In the genomic region with DNA sequence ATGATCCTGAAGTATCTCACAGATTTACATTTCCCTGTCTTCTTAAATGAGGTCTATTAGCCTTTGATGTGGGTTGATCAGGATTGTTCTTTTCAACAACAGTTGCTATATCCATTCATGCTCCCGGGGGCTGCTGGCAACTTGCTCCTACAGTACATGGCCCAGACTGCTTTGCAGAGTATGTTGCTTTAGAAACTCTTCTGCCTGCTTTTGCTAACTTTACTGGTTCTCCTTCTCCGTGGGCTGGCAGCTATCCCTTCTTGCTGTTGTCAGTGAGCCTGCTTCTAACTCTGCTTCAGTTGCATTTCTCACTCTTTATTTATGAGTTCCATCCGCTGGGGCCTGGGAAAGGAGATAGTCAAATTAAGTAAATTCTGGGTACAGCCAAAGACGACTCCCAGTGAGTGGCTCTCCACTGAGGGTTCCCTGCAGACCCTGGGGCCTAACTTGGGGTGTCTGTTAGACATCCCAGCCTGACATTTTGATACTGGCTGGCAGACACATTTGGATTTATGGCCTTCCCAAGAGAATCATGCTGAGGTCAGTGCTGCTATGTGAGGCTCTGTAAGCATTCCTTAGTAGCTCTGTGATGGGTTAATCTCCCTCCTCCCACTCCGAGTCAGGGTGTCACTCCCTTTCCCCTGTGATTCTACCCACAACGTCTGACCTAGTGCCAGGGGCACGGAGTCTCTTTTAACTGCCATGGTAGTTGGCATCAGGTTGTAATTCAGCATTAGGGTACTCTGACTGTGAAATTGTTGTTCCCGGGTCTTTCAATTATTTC, we compare ENCODE assay signal across 10 cellular contexts.
A peak's percentile ranks its signal among the peaks of the same experiment; 100 is the strongest.
DNase-seq lines count a peak whose midpoint lies in the region; ATAC-seq, FAIRE-seq and TF ChIP-seq lines count a peak whose summit lies in the region.
"Had no signal": no experiment of that assay in that cellular context is flagged by ENCODE, and none has a peak within 500 bp of the region (broad histone marks: within the 10 kb centered on the region; RNA-seq: fewer than 3 reads in every experiment).

No MANE protein-coding gene starts in this region.

- peak overlapping the region; percentile 86; the same call in 1 of the 3 replicates for H2BK15ac ChIP-seq in IMR-90 (ENCODE audit: low read depth, low read length)

- no peak overlapping the region for H3K9ac ChIP-seq in IMR-90 (ENCODE audit: low read depth, low read length)
- H3K9ac ChIP-seq in HepG2 (ENCODE audit: insufficient read depth, low read depth, low read length): no peak overlapping the region
- H3K9ac ChIP-seq in MM.1S (ENCODE audit: low read length): no peak overlapping the region

- intact Hi-C loops in IMR-90 (cut with micrococcal nuclease) (no loop called here), HepG2 (cut with micrococcal nuclease; ENCODE audit: unreplicated experiment) (no loop called here), thyroid gland (cut with DNase I) (no loop called here)

- peak overlapping the region; percentile 46 for H3K23ac ChIP-seq in IMR-90 (ENCODE audit: low read depth, low read length)

- ATAC-seq in IMR-90 (ENCODE audit: low read depth): peak; percentile 55
- ATAC-seq in HepG2: no peak
- ATAC-seq in activated T-helper 17 cell treated with anti-CD3 and anti-CD28 coated beads, Interleukin-2, amount 50 U/mL, for 72 hours (replicated peaks): no peak

- H3K56ac ChIP-seq in IMR-90 (ENCODE audit: extremely low read depth, insufficient read depth, low read length): no peak overlapping the region; the same call in 1 of the 2 replicates

- CTCF ChIA-PET in IMR-90 (lab: Yijun Ruan, JAX): interaction anchor here (0.6 kb wide), 1 partner anchor 10 kb away, joined by 11 read pairs; no protein-coding TSS in a partner anchor
- CTCF ChIA-PET in HepG2 (lab: Yijun Ruan, JAX; ENCODE audit: low intra/inter-chr PET ratio, low total read pairs): no interaction called here

- H3K27ac Mint-ChIP-seq in activated T-helper 17 cell treated with anti-CD3 and anti-CD28 coated beads, Interleukin-2, amount 50 U/mL, for 72 hours: no peak overlapping the region
- H3K27ac Mint-ChIP-seq: activated naive CD8-positive, alpha-beta T cell treated with anti-CD3 and anti-CD28 coated beads for 36 hours had no signal

- H2AK9ac ChIP-seq in IMR-90 (replicated peaks; ENCODE audit: low read depth, low read length, poor library complexity): peak overlapping the region; percentile 30

- no peaks in the 10 kb centered on the region for H3K9me3 ChIP-seq in IMR-90 (ENCODE audit: control insufficient read depth, insufficient read depth, low read length)
- no peaks in the 10 kb centered on the region for H3K9me3 ChIP-seq in HepG2 (ENCODE audit: low read length)
- H3K9me3 ChIP-seq in thyroid gland: no peaks in the 10 kb centered on the region
- no peaks in the 10 kb centered on the region for H3K9me3 ChIP-seq in MM.1S (replicated peaks; ENCODE audit: insufficient read depth, low read length)

- TF ChIP-seq RAD21 in IMR-90 (IDR thresholded peaks at IDR 0.05; ENCODE audit: low read length): no peak
- no peak for TF ChIP-seq RAD21 in HepG2 (CRISPR knock-in tag; IDR thresholded peaks at IDR 0.05)

- peak overlapping the region; percentile 13; the same call in 1 of the 2 replicates for H3K27ac ChIP-seq in IMR-90 (ENCODE audit: insufficient read depth, low read length)
- no peak overlapping the region for H3K27ac ChIP-seq in HepG2 (ENCODE audit: extremely low read length, insufficient read depth, low read length)
- H3K27ac ChIP-seq in thyroid gland: peak overlapping the region; percentile 44 to 72 (median 46)
- no peak overlapping the region for H3K27ac ChIP-seq in MM.1S (ENCODE audit: low read length)

- DNase-seq in IMR-90 (peak; percentile 70), cardiac fibroblast (ENCODE audit: low read depth in 2 of 2) (peak; percentile 60 to 76), HepG2 (ENCODE audit: low spot score) (no peak), thyroid gland (peak in 1 of 2 donors; percentile 44), MM.1S (no peak), NCI-H1092 (lab: John Stamatoyannopoulos, UW) (no peak), T-helper 9 cell (no peak)
- DNase-seq: activated naive CD8-positive, alpha-beta T cell treated with anti-CD3 and anti-CD28 coated beads for 36 hours; NCI-H146 had no signal

- H3K79me2 ChIP-seq in HepG2 (ENCODE audit: insufficient read depth, low read length): peaks cover 2% of the 10 kb centered on the region
- no peaks in the 10 kb centered on the region for H3K79me2 ChIP-seq in MM.1S (ENCODE audit: low read length)

- dilution Hi-C loops in IMR-90 (cut with HindIII; ENCODE audit: low sequenced_read_pairs, unreplicated experiment): no loop called here

- TF ChIP-seq CTCF in IMR-90 (conservative IDR thresholded peaks at IDR 0.05; ENCODE audit: low read depth, low read length): no peak
- TF ChIP-seq CTCF in cardiac fibroblast (IDR thresholded peaks at IDR 0.05; ENCODE audit: low read depth, low read length): no peak
- TF ChIP-seq CTCF in HepG2 (CRISPR knock-in tag; IDR thresholded peaks at IDR 0.05): no peak
- no peak for TF ChIP-seq CTCF in thyroid gland (IDR thresholded peaks at IDR 0.05)
- TF ChIP-seq CTCF in MM.1S (IDR thresholded peaks at IDR 0.05; ENCODE audit: low read length): no peak

- H2BK20ac ChIP-seq in IMR-90 (ENCODE audit: low read depth, low read length): peak overlapping the region; percentile 76; the same call in 1 of the 2 replicates

- H4K91ac ChIP-seq in IMR-90 (ENCODE audit: insufficient read depth, low read depth, low read length): peak overlapping the region; percentile 58

- no peaks in the 10 kb centered on the region for H3K27me3 ChIP-seq in IMR-90 (ENCODE audit: control insufficient read depth, insufficient read depth, low read length)
- H3K27me3 ChIP-seq in HepG2 (ENCODE audit: control insufficient read depth in 1 of 2, insufficient read depth in 2 of 2, low read length in 2 of 2): no peaks in the 10 kb centered on the region
- no peaks in the 10 kb centered on the region for H3K27me3 ChIP-seq in thyroid gland
- no peaks in the 10 kb centered on the region for H3K27me3 ChIP-seq in MM.1S (replicated peaks; ENCODE audit: insufficient read depth, low read length)

- H4K20me1 ChIP-seq in IMR-90 (ENCODE audit: insufficient read depth, low read length): no peaks in the 10 kb centered on the region
- no peaks in the 10 kb centered on the region for H4K20me1 ChIP-seq in HepG2 (ENCODE audit: insufficient read depth, low read length)
- H4K20me1 ChIP-seq in MM.1S (ENCODE audit: insufficient read depth, low read length): no peaks in the 10 kb centered on the region

- H3K4me2 ChIP-seq in IMR-90 (ENCODE audit: low read depth, low read length) (peak overlapping the region; percentile 11; the same call in 1 of the 2 replicates), HepG2 (ENCODE audit: low read depth, low read length) (no peak overlapping the region), MM.1S (ENCODE audit: low read depth, low read length) (no peak overlapping the region)

- H3K36me3 ChIP-seq in IMR-90 (ENCODE audit: control insufficient read depth, insufficient read depth, low read length) (no peaks in the 10 kb centered on the region), HepG2 (replicated peaks in 1 of 2; ENCODE audit: control insufficient read depth in 1 of 2, insufficient read depth in 2 of 2, low read length in 2 of 2) (no peaks in the 10 kb centered on the region; a peak in 1 of 5 replicates), thyroid gland (no peaks in the 10 kb centered on the region), MM.1S (replicated peaks; ENCODE audit: insufficient read depth, low read length) (no peaks in the 10 kb centered on the region)

- peak overlapping the region; percentile 0 for H2BK5ac ChIP-seq in IMR-90 (ENCODE audit: low read depth, low read length, poor library complexity, severe bottlenecking)

- H3K4ac ChIP-seq in IMR-90 (ENCODE audit: low read depth, low read length): peak overlapping the region; percentile 65

- peaks cover 9% of the 10 kb centered on the region for H3K9me1 ChIP-seq in IMR-90 (ENCODE audit: insufficient read depth, low read length)

- no peaks in the 10 kb centered on the region for H3K36me3 Mint-ChIP-seq in activated T-helper 17 cell treated with anti-CD3 and anti-CD28 coated beads, Interleukin-2, amount 50 U/mL, for 72 hours (ENCODE audit: low read depth)

- peaks cover 5% of the 10 kb centered on the region for H3F3A ChIP-seq in MM.1S (ENCODE audit: insufficient read depth, low read length)

- H3K79me1 ChIP-seq in IMR-90 (ENCODE audit: low read depth in 1 of 2, low read length in 2 of 2): peaks cover 7 to 32% of the 10 kb centered on the region in 2 experiments

- no peak overlapping the region for H4K5ac ChIP-seq in IMR-90 (ENCODE audit: low read depth, low read length)

- H3K4me3 ChIP-seq in IMR-90 (ENCODE audit: insufficient read depth, low read depth, low read length) (no peak overlapping the region), cardiac fibroblast (replicated peaks in 1 of 2; ENCODE audit: low read depth in 2 of 2, low read length in 2 of 2) (no peak overlapping the region), HepG2 (replicated peaks in 1 of 3; ENCODE audit: insufficient read depth in 1 of 3, low read depth in 2 of 3, low read length in 3 of 3) (no peak overlapping the region), thyroid gland (replicated peaks in 1 of 3) (no peak overlapping the region), MM.1S (ENCODE audit: low read length) (no peak overlapping the region)

- peak overlapping the region; percentile 24 to 62; a peak in 2 of 4 replicates for H4K8ac ChIP-seq in IMR-90 (ENCODE audit: low read depth in 2 of 2, low read length in 2 of 2)

- no peak overlapping the region for H3K18ac ChIP-seq in IMR-90 (ENCODE audit: low read depth, low read length)

- peak overlapping the region; percentile 28 for H3K14ac ChIP-seq in IMR-90 (replicated peaks; ENCODE audit: low read depth, low read length)

- no peaks in the 10 kb centered on the region for H3K9me3 Mint-ChIP-seq in activated T-helper 17 cell treated with anti-CD3 and anti-CD28 coated beads, Interleukin-2, amount 50 U/mL, for 72 hours
- H3K9me3 Mint-ChIP-seq: activated naive CD8-positive, alpha-beta T cell treated with anti-CD3 and anti-CD28 coated beads for 36 hours had no signal

- TF ChIP-seq EP300 in HepG2 (IDR thresholded peaks at IDR 0.05; ENCODE audit: low read depth in 2 of 2, low read length in 2 of 2): no peak
- no peak for TF ChIP-seq EP300 in HepG2 (CRISPR knock-in tag; IDR thresholded peaks at IDR 0.05; ENCODE audit: borderline replicate concordance)

- peak overlapping the region; percentile 84 for H2BK120ac ChIP-seq in IMR-90 (ENCODE audit: low read depth, low read length)

- WGBS in IMR-90 (ENCODE audit: extremely low coverage in 2 of 2, insufficient read length in 1 of 2), 2 experiments: 0% methylated on average over 1 of the region's 8 CpGs; no CpG with 5 or more reads in 1 of the 2 experiments
- 86% methylated on average over 8 of the region's 8 CpGs for WGBS in HepG2 (ENCODE audit: low lambda C conversion rate)
- WGBS in thyroid gland, 2 donors: 61 to 73% methylated on average over 8 of the region's 8 CpGs

- H3K4me3 Mint-ChIP-seq in activated T-helper 17 cell treated with anti-CD3 and anti-CD28 coated beads, Interleukin-2, amount 50 U/mL, for 72 hours: no peak overlapping the region
- H3K4me3 Mint-ChIP-seq: activated naive CD8-positive, alpha-beta T cell treated with anti-CD3 and anti-CD28 coated beads for 36 hours had no signal

- BruUV-seq in IMR-90 (replicated peaks; lab: Mats Ljungman, UMichigan) (no TSS peak), HepG2 (replicated peaks; lab: Mats Ljungman, UMichigan) (no TSS peak)

- no peak for FAIRE-seq in HepG2 (lab: Jason Lieb, UNC)

- peaks cover 8% of the 10 kb centered on the region for H3K4me1 Mint-ChIP-seq in activated T-helper 17 cell treated with anti-CD3 and anti-CD28 coated beads, Interleukin-2, amount 50 U/mL, for 72 hours

- POLR2A ChIA-PET in IMR-90 (lab: Charles Lee; ENCODE audit: unreplicated experiment): interaction anchor here (0.5 kb wide), 1 partner anchor 753 kb away, joined by 3 read pairs; no protein-coding TSS in a partner anchor
- POLR2A ChIA-PET in HepG2 (lab: Yijun Ruan, JAX): no interaction called here

- no peak for TF ChIP-seq POLR2A in IMR-90 (IDR thresholded peaks at IDR 0.05; ENCODE audit: low read depth, low read length)
- no peak for TF ChIP-seq POLR2A in HepG2 (IDR thresholded peaks at IDR 0.05; ENCODE audit: insufficient read depth in 1 of 2, low read depth in 2 of 2, low read length in 2 of 2)
- TF ChIP-seq POLR2A in thyroid gland (IDR thresholded peaks at IDR 0.05): no peak

- H2AFZ ChIP-seq in IMR-90 (replicated peaks; ENCODE audit: low read length, poor library complexity): peak overlapping the region; percentile 58
- no peak overlapping the region for H2AFZ ChIP-seq in HepG2 (ENCODE audit: low read length)
- H2AFZ ChIP-seq in MM.1S (ENCODE audit: low read length): no peak overlapping the region

- H3K27me3 Mint-ChIP-seq in activated T-helper 17 cell treated with anti-CD3 and anti-CD28 coated beads, Interleukin-2, amount 50 U/mL, for 72 hours: no peaks in the 10 kb centered on the region
- H3K27me3 Mint-ChIP-seq: activated naive CD8-positive, alpha-beta T cell treated with anti-CD3 and anti-CD28 coated beads for 36 hours had no signal

- in situ Hi-C loops in IMR-90 (cut with MboI; ENCODE audit: low sequenced_read_pairs): no loop called here
- in situ Hi-C loops in HepG2 (cut with HindIII; ENCODE audit: extremely low pct_ligation_motif_present, low pct_unique_long_range_greater_than_20kb): no loop called here

- H2AK5ac ChIP-seq in IMR-90 (ENCODE audit: low read depth, low read length): peak overlapping the region; percentile 69; the same call in 1 of the 2 replicates

- H3K9me2 ChIP-seq in MM.1S (replicated peaks; ENCODE audit: insufficient read depth, low read length): no peaks in the 10 kb centered on the region

- H3K4me1 ChIP-seq in IMR-90 (ENCODE audit: control insufficient read depth, insufficient read depth, low read length): peaks cover 23% of the 10 kb centered on the region
- peaks cover 36% of the 10 kb centered on the region for H3K4me1 ChIP-seq in HepG2 (ENCODE audit: insufficient read depth, low read length)
- peaks cover 26 to 60% of the 10 kb centered on the region in 2 donors for H3K4me1 ChIP-seq in thyroid gland
- peaks cover 12% of the 10 kb centered on the region for H3K4me1 ChIP-seq in MM.1S (ENCODE audit: low read length)

Comparison
In these comparisons a context has a peak if more than half of its experiments do, and no peak if none do; other contexts are left out.
1. DNase-seq: peak in IMR-90 (single experiment) and cardiac fibroblast (2 of 2); none in HepG2 (single experiment), MM.1S (single experiment), NCI-H1092 (single experiment) and T-helper 9 cell (single experiment).
2. H3K27ac ChIP-seq: peak in IMR-90 (single experiment) and thyroid gland (3 of 3); none in HepG2 (single experiment) and MM.1S (single experiment).